In the genomic region with DNA sequence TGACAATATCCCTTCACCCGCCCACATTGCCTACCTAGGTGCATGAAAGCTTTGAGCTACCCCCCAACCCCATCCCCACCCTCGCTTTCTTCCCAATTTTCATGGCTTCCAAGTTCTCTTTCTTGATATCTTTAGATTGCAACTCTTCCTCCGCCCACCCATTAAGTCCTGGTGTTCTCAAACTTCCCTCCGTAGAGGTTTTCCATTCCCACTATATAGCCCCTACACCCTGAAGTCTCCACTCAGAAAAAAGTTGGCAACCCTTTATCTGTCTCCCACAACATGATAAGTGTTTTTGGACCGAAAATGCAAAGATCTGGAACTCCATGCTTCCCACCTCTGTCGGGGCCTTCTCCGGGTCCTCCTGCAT, we compare ENCODE assay signal across 9 cellular contexts.
DNase-seq lines count a peak whose midpoint lies in the region; ATAC-seq lines count a peak whose summit lies in the region.
"Had no signal": no experiment of that assay in that cellular context is flagged by ENCODE, and none has a peak within 500 bp of the region (broad histone marks: within the 10 kb centered on the region; RNA-seq: fewer than 3 reads in every experiment).

No MANE protein-coding gene starts in this region.

- no peaks in the 10 kb centered on the region for H3K9me3 Mint-ChIP-seq in T-helper 1 cell treated with Interleukin-12 subunit alpha and Interleukin-12 subunit beta and Interleukin-4 antibody, amounts not matched to agents 30 μg/mL and 1 μg/mL, for 36 hours
- no peaks in the 10 kb centered on the region for H3K9me3 Mint-ChIP-seq in activated naive CD8-positive, alpha-beta T cell treated with anti-CD3 and anti-CD28 coated beads, Interleukin-2, amount 50 U/mL, for 24 hours

- no peaks in the 10 kb centered on the region for H3K27me3 ChIP-seq in subcutaneous abdominal adipose tissue (ENCODE audit: control insufficient read depth in 5 of 5, insufficient read depth in 4 of 5, low read length in 5 of 5)

- H3K27ac ChIP-seq in subcutaneous abdominal adipose tissue (ENCODE audit: low read depth, low read length) (no peak overlapping the region), caudate nucleus (ENCODE audit: low read depth, low read length) (no peak overlapping the region)

- peak overlapping the region; percentile 69 to 87 (median 78) for H3K4me3 ChIP-seq in subcutaneous abdominal adipose tissue (ENCODE audit: low read depth in 1 of 5, low read length in 5 of 5)

- peaks cover 0 to under 1% (median 0%) of the 10 kb centered on the region in 5 donors for H3K36me3 ChIP-seq in subcutaneous abdominal adipose tissue (ENCODE audit: control insufficient read depth in 5 of 5, insufficient read depth in 5 of 5, low read length in 5 of 5)

- DNase-seq in T-helper 1 cell, result no peak
- DNase-seq in activated naive CD8-positive, alpha-beta T cell treated with anti-CD3 and anti-CD28 coated beads, Interleukin-2, amount 50 U/mL, for 24 hours, result no peak
- peak; percentile 9 for DNase-seq in inferior parietal cortex (ENCODE audit: extremely low spot score)
- DNase-seq in ecto neural progenitor cell (ENCODE audit: low spot score), result no peak
- DNase-seq in caudate nucleus (lab: John Stamatoyannopoulos, UW), result no peak
- DNase-seq: NCI-H1417 treated with DMSO at 0.1 percent for 48 hours had no signal

- H3K9me3 ChIP-seq in subcutaneous abdominal adipose tissue (ENCODE audit: control insufficient read depth in 5 of 5, low read length in 5 of 5), result no peaks in the 10 kb centered on the region

- peaks cover 5% of the 10 kb centered on the region for H3K27me3 Mint-ChIP-seq in T-helper 1 cell treated with Interleukin-12 subunit alpha and Interleukin-12 subunit beta and Interleukin-4 antibody, amounts not matched to agents 30 μg/mL and 1 μg/mL, for 36 hours (ENCODE audit: low read depth)
- H3K27me3 Mint-ChIP-seq in activated naive CD8-positive, alpha-beta T cell treated with anti-CD3 and anti-CD28 coated beads, Interleukin-2, amount 50 U/mL, for 24 hours, result no peaks in the 10 kb centered on the region

- peak overlapping the region; percentile 4 to 92 (median 63) for H3K9ac ChIP-seq in subcutaneous abdominal adipose tissue (ENCODE audit: low read length in 5 of 5)

- peaks cover 15% of the 10 kb centered on the region for H3K4me1 Mint-ChIP-seq in T-helper 1 cell treated with Interleukin-12 subunit alpha and Interleukin-12 subunit beta and Interleukin-4 antibody, amounts not matched to agents 30 μg/mL and 1 μg/mL, for 36 hours (ENCODE audit: low read depth)
- H3K4me1 Mint-ChIP-seq in activated naive CD8-positive, alpha-beta T cell treated with anti-CD3 and anti-CD28 coated beads, Interleukin-2, amount 50 U/mL, for 24 hours, result peaks cover 17% of the 10 kb centered on the region

- peak overlapping the region; percentile 80 for H3K4me3 Mint-ChIP-seq in T-helper 1 cell treated with Interleukin-12 subunit alpha and Interleukin-12 subunit beta and Interleukin-4 antibody, amounts not matched to agents 30 μg/mL and 1 μg/mL, for 36 hours
- H3K4me3 Mint-ChIP-seq in activated naive CD8-positive, alpha-beta T cell treated with anti-CD3 and anti-CD28 coated beads, Interleukin-2, amount 50 U/mL, for 24 hours, result peak overlapping the region; percentile 83

- H3K27ac Mint-ChIP-seq in T-helper 1 cell treated with Interleukin-12 subunit alpha and Interleukin-12 subunit beta and Interleukin-4 antibody, amounts not matched to agents 30 μg/mL and 1 μg/mL, for 36 hours, result peak overlapping the region; percentile 70
- peak overlapping the region; percentile 52 for H3K27ac Mint-ChIP-seq in activated naive CD8-positive, alpha-beta T cell treated with anti-CD3 and anti-CD28 coated beads, Interleukin-2, amount 50 U/mL, for 24 hours

- no peak for ATAC-seq in activated naive CD8-positive, alpha-beta T cell treated with anti-CD3 and anti-CD28 coated beads, Interleukin-2, amount 50 U/mL, for 24 hours
- ATAC-seq in HG02885 (IDR thresholded peaks at IDR 0.05; ENCODE audit: poor library complexity, unreplicated experiment), result no peak

- peaks cover 0 to 33% (median 24%) of the 10 kb centered on the region in 5 donors for H3K4me1 ChIP-seq in subcutaneous abdominal adipose tissue (ENCODE audit: control insufficient read depth in 5 of 5, insufficient read depth in 5 of 5, low read length in 5 of 5)

- peaks cover 6% of the 10 kb centered on the region for H3K36me3 Mint-ChIP-seq in T-helper 1 cell treated with Interleukin-12 subunit alpha and Interleukin-12 subunit beta and Interleukin-4 antibody, amounts not matched to agents 30 μg/mL and 1 μg/mL, for 36 hours (ENCODE audit: low read depth)
- H3K36me3 Mint-ChIP-seq in activated naive CD8-positive, alpha-beta T cell treated with anti-CD3 and anti-CD28 coated beads, Interleukin-2, amount 50 U/mL, for 24 hours (ENCODE audit: low read depth), result no peaks in the 10 kb centered on the region
